ENCODE assay signal across 8 cellular contexts in the genomic region with DNA sequence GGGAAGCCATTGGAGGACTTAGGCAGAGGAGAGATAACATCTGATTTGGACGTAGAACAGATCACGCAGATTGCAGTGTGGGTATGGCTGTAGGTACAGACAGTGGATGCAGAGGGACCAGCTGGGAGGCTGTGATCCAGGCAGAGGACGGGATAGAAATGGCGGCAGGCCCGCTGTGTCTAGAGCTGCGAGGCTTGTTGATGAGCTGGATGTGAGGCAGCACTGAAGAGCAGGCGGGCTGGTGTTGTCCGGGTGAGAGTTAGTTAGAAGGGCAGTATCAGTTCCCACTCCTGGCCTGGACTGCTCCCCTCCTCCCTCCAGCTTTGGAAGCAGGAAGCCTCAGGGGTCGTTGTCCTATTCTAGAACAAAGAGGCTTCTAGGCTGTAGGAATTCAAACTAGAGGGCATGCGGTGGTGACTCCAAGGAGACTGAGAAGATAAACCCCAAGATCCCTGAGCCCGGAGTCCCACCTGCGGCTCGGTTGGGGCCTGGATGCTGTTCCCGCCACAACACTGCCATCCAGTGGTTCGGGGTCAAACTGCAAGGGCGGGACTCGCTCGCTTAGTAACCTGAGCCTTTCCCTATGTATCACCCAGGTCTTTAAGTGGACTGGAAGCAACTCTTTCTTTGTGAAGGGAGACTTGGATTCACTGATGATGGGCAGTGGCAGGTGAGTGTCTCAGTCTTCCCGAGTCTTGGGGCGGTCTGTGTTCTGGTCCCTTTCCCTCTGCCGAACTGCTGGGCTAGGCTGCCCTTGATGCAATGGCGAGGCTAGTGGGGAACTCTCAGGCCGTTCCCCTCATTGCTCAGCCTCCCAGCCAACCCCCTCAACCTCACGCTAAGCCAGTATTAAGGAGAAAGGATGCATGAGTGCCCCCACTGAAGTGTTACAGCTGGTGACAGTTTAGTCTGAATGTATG. TPM values are rescaled to one million over a fixed set of nuclear protein-coding genes. Genes with fewer than 3 reads are reported as not detected.
DNase-seq lines count a peak whose midpoint lies in the region; ATAC-seq and TF ChIP-seq lines count a peak whose summit lies in the region.

No MANE protein-coding gene starts in this region.

- H3K27me3 ChIP-seq in trophoblast cell (ENCODE audit: insufficient read depth, low read length) = no peaks in the 10 kb centered on the region
- H3K27me3 ChIP-seq in transverse colon = no peaks in the 10 kb centered on the region

- no peaks in the 10 kb centered on the region for H3K79me1 ChIP-seq in trophoblast cell (ENCODE audit: low read length)

- intact Hi-C loops in Right ventricle myocardium superior (cut with DNase I) = no loop called here
- intact Hi-C loops in transverse colon (cut with DNase I; ENCODE audit: low total_unique reads) = loop anchor here (10.0 kb wide), 1 partner anchor 82 kb away; no protein-coding TSS in a partner anchor

- H2AFZ ChIP-seq in trophoblast cell (ENCODE audit: insufficient read depth, low read length, poor library complexity) = no peak overlapping the region

- H3K4me3 ChIP-seq in trophoblast cell (ENCODE audit: low read depth, low read length) = no peak overlapping the region
- no peak overlapping the region for H3K4me3 ChIP-seq in transverse colon

- no CpG with 5 or more reads among the region's 24 CpGs for WGBS in trophoblast cell (ENCODE audit: extremely low coverage, insufficient coverage, insufficient read length)
- 31 to 82% methylated on average over 4 to 24 of the region's 24 CpGs for WGBS in transverse colon (ENCODE audit: low coverage in 1 of 2), 2 donors

- H3K4ac ChIP-seq in trophoblast cell (ENCODE audit: low read depth, low read length) = no peak overlapping the region

- H3K4me2 ChIP-seq in trophoblast cell (ENCODE audit: low read length) = peak overlapping the region; percentile 36

- no peak overlapping the region for H2BK5ac ChIP-seq in trophoblast cell (ENCODE audit: low read depth, low read length, poor library complexity)

- H3K36me3 Mint-ChIP-seq in activated naive CD8-positive, alpha-beta T cell treated with anti-CD3 and anti-CD28 coated beads for 36 hours = no peaks in the 10 kb centered on the region

- no peak for TF ChIP-seq POLR2A in transverse colon (IDR thresholded peaks at IDR 0.05)

- H3K27ac Mint-ChIP-seq in activated naive CD8-positive, alpha-beta T cell treated with anti-CD3 and anti-CD28 coated beads for 36 hours = peak overlapping the region; percentile 63

- no peak overlapping the region for H3K23ac ChIP-seq in trophoblast cell (ENCODE audit: low read length)

- H3K14ac ChIP-seq in trophoblast cell (ENCODE audit: low read length) = no peak overlapping the region

- no peak overlapping the region for H2BK12ac ChIP-seq in trophoblast cell (ENCODE audit: low read length)

- H3K27ac ChIP-seq in trophoblast cell (ENCODE audit: low read depth, low read length) (no peak overlapping the region), transverse colon (no peak overlapping the region)

- no peak overlapping the region for H4K8ac ChIP-seq in trophoblast cell (ENCODE audit: low read depth, low read length)

- ATAC-seq in GM19324 (IDR thresholded peaks at IDR 0.05; ENCODE audit: low FRiP score, unreplicated experiment) (peak; percentile 45), Right ventricle myocardium superior (ENCODE audit: poor library complexity) (peak; percentile 94)

- no peak overlapping the region for H3K18ac ChIP-seq in trophoblast cell (ENCODE audit: low read length)

- peak; percentile 94 to 97 (median 96) for TF ChIP-seq CTCF in transverse colon (IDR thresholded peaks at IDR 0.05)

- H3K4me3 Mint-ChIP-seq in activated naive CD8-positive, alpha-beta T cell treated with anti-CD3 and anti-CD28 coated beads for 36 hours = no peak overlapping the region

- no peaks in the 10 kb centered on the region for H3K79me2 ChIP-seq in trophoblast cell (ENCODE audit: control insufficient read depth, insufficient read depth, low read length, poor library complexity)

- H3K9ac ChIP-seq in trophoblast cell (ENCODE audit: low read length) = no peak overlapping the region

- DNase-seq in AG08395 (ENCODE audit: low spot score) (peak; percentile 90), NCI-H1105 (lab: John Stamatoyannopoulos, UW) (peak; percentile 86), SKM-1 treated with dmso at 0.1 percent for 144 hours (lab: John Stamatoyannopoulos, UW; ENCODE audit: unreplicated experiment) (peak; percentile 60), Right ventricle myocardium superior (peak; percentile 86), trophoblast cell (peak; percentile 72 to 92), transverse colon (peak; percentile 91)
- peak; percentile 84 for DNase-seq in activated naive CD8-positive, alpha-beta T cell treated with anti-CD3 and anti-CD28 coated beads for 36 hours

- no peak overlapping the region for H4K12ac ChIP-seq in trophoblast cell (ENCODE audit: low read depth, low read length)

- no peaks in the 10 kb centered on the region for H3K4me1 ChIP-seq in trophoblast cell (ENCODE audit: control insufficient read depth in 1 of 2, insufficient read depth in 2 of 2, low read length in 2 of 2)
- peaks cover 4 to 9% (median 6%) of the 10 kb centered on the region in 4 donors for H3K4me1 ChIP-seq in transverse colon

- TF ChIP-seq EP300 in transverse colon (IDR thresholded peaks at IDR 0.05; ENCODE audit: low read depth) = no peak

- no peak overlapping the region for H2AK5ac ChIP-seq in trophoblast cell (ENCODE audit: low read length)

- no peak overlapping the region for H2BK120ac ChIP-seq in trophoblast cell (ENCODE audit: insufficient read depth, low read length, poor library complexity)

- H3K9me3 ChIP-seq in trophoblast cell (ENCODE audit: insufficient read depth, low read depth, low read length) (peaks cover 4% of the 10 kb centered on the region), transverse colon (no peaks in the 10 kb centered on the region)

- H3K9me3 Mint-ChIP-seq in activated naive CD8-positive, alpha-beta T cell treated with anti-CD3 and anti-CD28 coated beads for 36 hours = no peaks in the 10 kb centered on the region

- no peaks in the 10 kb centered on the region for H3K27me3 Mint-ChIP-seq in activated naive CD8-positive, alpha-beta T cell treated with anti-CD3 and anti-CD28 coated beads for 36 hours

- H4K91ac ChIP-seq in trophoblast cell (ENCODE audit: low read depth, low read length) = no peak overlapping the region

- H3K36me3 ChIP-seq in trophoblast cell (ENCODE audit: control insufficient read depth in 1 of 2, insufficient read depth in 2 of 2, low read length in 2 of 2) (no peaks in the 10 kb centered on the region), transverse colon (peaks cover 0 to 13% (median 6%) of the 10 kb centered on the region in 4 donors)

- H3K4me1 Mint-ChIP-seq in activated naive CD8-positive, alpha-beta T cell treated with anti-CD3 and anti-CD28 coated beads for 36 hours = peaks cover 14% of the 10 kb centered on the region

- in situ Hi-C loops in transverse colon (cut with MboI; ENCODE audit: low pct_ligation_motif_present in 1 of 4, low pct_unique_long_range_greater_than_20kb in 1 of 4, low sequenced_read_pairs in 3 of 4) = loop anchor here in 1 of 4 donors (25.0 kb wide), 1 partner anchor 275 kb away; a partner anchor contains a TSS

RNA-seq across cellular contexts. Expression of a gene that starts 11.2 kb away (rescaled TPM):
- total RNA-seq in activated naive CD8-positive, alpha-beta T cell treated with anti-CD3 and anti-CD28 coated beads for 36 hours = not detected
- total RNA-seq in Right ventricle myocardium superior (not detected), transverse colon (10 to 100 TPM; 22.9 to 26.1 (median 23.2) TPM)
- 0.03 TPM in 1 of 2 replicates, not detected in the other for polyA plus RNA-seq in trophoblast cell (2013)

Comparison
In these comparisons a context has a peak if more than half of its experiments do, and no peak if none do; other contexts are left out.
1. RNA of a gene that starts 11.2 kb away (total RNA-seq): 22.9 to 26.1 TPM in transverse colon; not detected in Right ventricle myocardium superior (single experiment) and not detected in activated naive CD8-positive, alpha-beta T cell treated with anti-CD3 and anti-CD28 coated beads for 36 hours; every median in the first group is over 10 times any median in the second.
2. Peak in every context shown above with its lines, with median percentiles within 50 percentile points of each other: DNase-seq.